In the genomic region with DNA sequence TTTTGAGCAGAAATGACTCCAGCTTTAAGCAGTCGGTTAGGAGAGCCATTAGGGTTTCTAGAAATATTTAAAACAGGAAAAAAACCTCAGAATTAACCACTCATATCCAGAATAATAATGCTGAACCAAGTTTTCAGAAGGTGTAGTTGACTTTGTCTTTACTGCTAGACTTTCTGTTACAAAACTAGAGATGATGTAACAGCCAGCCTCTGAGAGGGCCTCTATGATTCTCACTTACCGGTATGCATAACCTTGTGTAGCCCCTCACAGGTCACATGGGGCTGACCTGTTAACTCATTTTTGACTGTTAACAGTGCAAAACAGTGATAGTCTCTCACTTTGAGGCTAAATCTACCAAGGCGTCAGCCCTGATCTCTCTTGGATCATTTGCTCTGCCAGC, we compare ENCODE assay signal across 1 cellular context.
TF ChIP-seq lines count a peak whose summit lies in the region.

No MANE protein-coding gene starts in this region.

TF ChIP-seq in HepG2, 621 proteins besides CTCF, POLR2A, EP300 and RAD21 (continued from another document):
- TF ChIP-seq, protein P1, sequence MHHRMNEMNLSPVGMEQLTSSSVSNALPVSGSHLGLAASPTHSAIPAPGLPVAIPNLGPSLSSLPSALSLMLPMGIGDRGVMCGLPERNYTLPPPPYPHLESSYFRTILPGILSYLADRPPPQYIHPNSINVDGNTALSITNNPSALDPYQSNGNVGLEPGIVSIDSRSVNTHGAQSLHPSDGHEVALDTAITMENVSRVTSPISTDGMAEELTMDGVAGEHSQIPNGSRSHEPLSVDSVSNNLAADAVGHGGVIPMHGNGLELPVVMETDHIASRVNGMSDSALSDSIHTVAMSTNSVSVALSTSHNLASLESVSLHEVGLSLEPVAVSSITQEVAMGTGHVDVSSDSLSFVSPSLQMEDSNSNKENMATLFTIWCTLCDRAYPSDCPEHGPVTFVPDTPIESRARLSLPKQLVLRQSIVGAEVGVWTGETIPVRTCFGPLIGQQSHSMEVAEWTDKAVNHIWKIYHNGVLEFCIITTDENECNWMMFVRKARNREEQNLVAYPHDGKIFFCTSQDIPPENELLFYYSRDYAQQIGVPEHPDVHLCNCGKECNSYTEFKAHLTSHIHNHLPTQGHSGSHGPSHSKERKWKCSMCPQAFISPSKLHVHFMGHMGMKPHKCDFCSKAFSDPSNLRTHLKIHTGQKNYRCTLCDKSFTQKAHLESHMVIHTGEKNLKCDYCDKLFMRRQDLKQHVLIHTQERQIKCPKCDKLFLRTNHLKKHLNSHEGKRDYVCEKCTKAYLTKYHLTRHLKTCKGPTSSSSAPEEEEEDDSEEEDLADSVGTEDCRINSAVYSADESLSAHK (CRISPR knock-in tag; IDR thresholded peaks at IDR 0.05; ENCODE audit: borderline replicate concordance): no peak
TF ChIP-seq in HepG2: peak in this region for 17.
